In genomic region chr2:12990523-12990922, GRCh38 we compare ENCODE assay signal across 2 cellular contexts.
TF ChIP-seq lines count a peak whose summit lies in the region.

No MANE protein-coding gene starts in this region.

TF ChIP-seq in IMR-90, 13 proteins besides CTCF, POLR2A, EP300 and RAD21 (continued from another document):
- TF ChIP-seq RCOR1 (IDR thresholded peaks at IDR 0.05; ENCODE audit: insufficient replicate concordance, low read length) (no peak), CHD1 (IDR thresholded peaks at IDR 0.05; ENCODE audit: low read depth, low read length) (no peak), MAFK (IDR thresholded peaks at IDR 0.05; ENCODE audit: low read depth, low read length) (no peak), MAZ (IDR thresholded peaks at IDR 0.05; ENCODE audit: borderline replicate concordance, low read depth, low read length) (no peak), SMC3 (IDR thresholded peaks at IDR 0.05; ENCODE audit: low read depth, low read length) (no peak), MXI1 (IDR thresholded peaks at IDR 0.05; ENCODE audit: borderline replicate concordance, low read depth, low read length) (no peak), USF2 (IDR thresholded peaks at IDR 0.05; ENCODE audit: low read depth, low read length) (no peak), RFX5 (IDR thresholded peaks at IDR 0.05; ENCODE audit: low read depth, low read length) (no peak)

TF ChIP-seq in neural cell, 6 proteins besides CTCF, POLR2A, EP300 and RAD21 (continued from another document):
- TF ChIP-seq REST (IDR thresholded peaks at IDR 0.05; ENCODE audit: borderline replicate concordance) (no peak), MXI1 (conservative IDR thresholded peaks at IDR 0.05; ENCODE audit: poor library complexity, severe bottlenecking) (no peak)
